8 cellular contexts compared by ENCODE assay signal in the genomic region with DNA sequence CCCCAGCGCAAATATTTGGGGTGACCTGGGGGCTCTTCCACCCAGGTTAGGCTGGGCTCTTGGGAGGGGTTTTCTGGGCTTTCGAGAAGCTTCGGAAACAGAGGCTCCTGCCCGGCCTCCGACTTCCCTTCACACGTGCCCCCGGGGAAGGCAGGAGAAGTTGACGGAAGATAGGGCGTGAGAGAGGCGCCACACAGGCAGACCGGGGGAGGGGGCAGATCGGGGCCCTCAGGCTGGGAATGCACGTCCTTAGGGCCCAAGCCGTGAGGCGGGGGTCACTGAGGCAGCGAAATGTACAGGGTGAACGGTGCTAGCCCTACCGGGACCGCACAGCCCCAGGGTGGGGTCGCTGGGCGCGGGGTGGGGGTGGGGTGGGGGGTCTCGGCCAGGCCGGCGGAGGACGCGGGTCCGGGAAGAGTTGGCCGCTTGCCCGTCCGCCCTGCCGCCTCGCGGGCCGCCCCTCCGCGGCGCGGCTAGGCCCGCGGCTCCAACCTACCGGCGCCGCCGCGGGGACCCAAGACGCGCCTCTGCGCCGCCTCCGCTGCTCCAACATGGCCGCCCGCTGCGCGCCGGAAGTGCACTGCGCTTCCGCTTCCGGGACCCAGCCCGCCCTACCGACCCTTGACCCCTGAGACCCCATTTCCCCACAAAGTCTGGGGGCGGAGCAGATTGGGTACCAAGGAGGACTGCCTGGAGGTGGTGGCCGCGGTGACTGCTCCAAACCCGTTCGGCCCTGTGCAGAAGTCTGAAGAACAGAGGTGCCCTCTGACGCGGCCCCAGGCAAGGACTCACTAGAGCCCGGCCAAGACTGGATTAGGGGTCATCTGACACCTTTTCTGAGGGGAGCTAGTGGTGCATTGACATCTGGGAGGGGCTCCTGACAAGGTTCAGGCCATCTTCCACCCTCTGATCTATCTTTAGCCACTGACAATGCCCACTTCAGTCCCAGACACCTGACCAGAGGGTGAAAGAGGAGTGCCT. TPM values are rescaled to one million over a fixed set of nuclear protein-coding genes. Genes with fewer than 3 reads are reported as not detected.
DNase-seq lines count a peak whose midpoint lies in the region; ATAC-seq and TF ChIP-seq lines count a peak whose summit lies in the region.

CCDC71 (minus strand) TSS at position 561 of the 981 bp plus-strand sequence. CDS start 2,123 bp downstream, outside the sequence.

- DNase-seq in H7 (peak; percentile 96), NCI-H2107 (lab: John Stamatoyannopoulos, UW) (peak; percentile 34), cerebellum (ENCODE audit: low spot score) (peak; percentile 88), kidney glomerular epithelial cell (lab: John Stamatoyannopoulos, UW) (peak; percentile 27)
- peak; percentile 63 to 77 for DNase-seq in stimulated activated CD4-positive, alpha-beta T cell treated with anti-CD3 and anti-CD28 coated beads, Interleukin-15, amount 100 ng/mL, for 48 hours (ENCODE audit: low read depth in 2 of 2)

- H3K27me3 ChIP-seq in DOHH2 (ENCODE audit: control insufficient read depth, low read length) (no peaks in the 10 kb centered on the region), H7 (ENCODE audit: control insufficient read depth, insufficient read depth, low read length) (peaks cover 2% of the 10 kb centered on the region; the same call in 1 of the 2 replicates)

- H3K79me2 ChIP-seq in DOHH2 (ENCODE audit: control insufficient read depth, low read length): peaks cover 41% of the 10 kb centered on the region

- peak within 1 kb of the TSS; percentile 84 for H3K4me3 ChIP-seq in DOHH2 (ENCODE audit: low read length)
- H3K4me3 ChIP-seq in H7 (ENCODE audit: insufficient read depth, low read depth, low read length): peak within 1 kb of the TSS; percentile 89

- peak; percentile 83 for ATAC-seq in activated CD4-positive, CD25-positive, alpha-beta regulatory T cell treated with anti-CD3 and anti-CD28 coated beads, Interleukin-2, amount 50 U/mL, for 24 hours
- ATAC-seq in HG03135 (IDR thresholded peaks at IDR 0.05; ENCODE audit: unreplicated experiment): no peak

- no peaks in the 10 kb centered on the region for H3F3A ChIP-seq in DOHH2 (ENCODE audit: control insufficient read depth, insufficient read depth)

- H3K9me2 ChIP-seq in DOHH2 (replicated peaks; ENCODE audit: control insufficient read depth, low read length): no peaks in the 10 kb centered on the region; the same call in 1 of the 2 replicates

- H4K20me1 ChIP-seq in DOHH2 (ENCODE audit: control insufficient read depth, insufficient read depth, low read depth, low read length): no peaks in the 10 kb centered on the region

- H3K27ac ChIP-seq in DOHH2 (ENCODE audit: low read depth, low read length): peak within 1 kb of the TSS; percentile 26

- peak within 1 kb of the TSS; percentile 71 for H3K4me2 ChIP-seq in DOHH2 (ENCODE audit: low read length)

- H3K36me3 ChIP-seq in DOHH2 (ENCODE audit: control insufficient read depth, low read length) (peaks cover 35% of the 10 kb centered on the region), H7 (replicated peaks; ENCODE audit: control insufficient read depth, insufficient read depth, low read length) (peaks cover 13% of the 10 kb centered on the region)

- peaks cover 7% of the 10 kb centered on the region; the same call in 1 of the 2 replicates for H3K9me3 ChIP-seq in DOHH2 (ENCODE audit: control insufficient read depth, insufficient read depth, low read length)

- peaks cover 17% of the 10 kb centered on the region for H3K4me1 ChIP-seq in DOHH2 (ENCODE audit: control insufficient read depth, low read length)

- TF ChIP-seq CTCF in DOHH2 (IDR thresholded peaks at IDR 0.05; ENCODE audit: low read depth, low read length, poor library complexity, severe bottlenecking): no peak

RNA-seq across cellular contexts. Expression of gene CCDC71, which starts in this region (rescaled TPM):
- 37.1 and 46.4 TPM in 2 replicates for total RNA-seq in H7 (2014; rRNA removed; shearing (Covaris generic))
- total RNA-seq in cerebellum: 14.4 TPM

Comparison
In these comparisons a context has a peak if more than half of its experiments do, and no peak if none do; other contexts are left out.
1. DNase-seq: peak in every context shown above with its lines; median percentile 96 in H7; 88 in cerebellum; 70 in stimulated activated CD4-positive, alpha-beta T cell treated with anti-CD3 and anti-CD28 coated beads, Interleukin-15, amount 100 ng/mL, for 48 hours; 34 in NCI-H2107; 27 in kidney glomerular epithelial cell.